ENCODE assay signal across 8 cellular contexts in genomic region chr17:58006563-58006923, GRCh38. TPM values are rescaled to one million over a fixed set of nuclear protein-coding genes. Genes with fewer than 3 reads are reported as not detected.
DNase-seq lines count a peak whose midpoint lies in the region; ATAC-seq and TF ChIP-seq lines count a peak whose summit lies in the region.

No MANE protein-coding gene starts in this region.

- H3K4me2 ChIP-seq in neural cell (ENCODE audit: low read length), result peak overlapping the region; percentile 88

- H3K9me2 ChIP-seq in neural cell (ENCODE audit: insufficient read depth, low read length), result no peaks in the 10 kb centered on the region

- peak overlapping the region; percentile 53 for H2AFZ ChIP-seq in neural cell (ENCODE audit: low read depth, low read length)

- no peaks in the 10 kb centered on the region for H3K27me3 ChIP-seq in HUES48 (ENCODE audit: control insufficient read depth, insufficient read depth, low read length)
- no peaks in the 10 kb centered on the region for H3K27me3 ChIP-seq in neural cell (ENCODE audit: insufficient read depth, low read depth, low read length)

- H3K27ac ChIP-seq in HUES48 (ENCODE audit: low read depth, low read length) (peak overlapping the region; percentile 96), neural cell (ENCODE audit: low read length) (peak overlapping the region; percentile 99)

- H3K9ac ChIP-seq in HUES48 (ENCODE audit: low read depth, low read length), result peak overlapping the region; percentile 100
- H3K9ac ChIP-seq in neural cell (ENCODE audit: low read length), result peak overlapping the region; percentile 100

- H4K20me1 ChIP-seq in neural cell (ENCODE audit: insufficient read depth), result peaks cover 6% of the 10 kb centered on the region

- H3K4me3 ChIP-seq in HUES48 (ENCODE audit: low read depth, low read length) (peak overlapping the region; percentile 97), fibroblast of pulmonary artery (replicated peaks; ENCODE audit: low read depth, low read length) (peak overlapping the region; percentile 88), neural cell (ENCODE audit: low read length) (peak overlapping the region; percentile 93)

- peaks cover 52% of the 10 kb centered on the region for H3K79me2 ChIP-seq in neural cell (replicated peaks; ENCODE audit: insufficient read depth, low read length)

- TF ChIP-seq CTCF in fibroblast of pulmonary artery (IDR thresholded peaks at IDR 0.05; ENCODE audit: low read length, missing control alignments) (no peak), neural cell (IDR thresholded peaks at IDR 0.05; ENCODE audit: poor library complexity, severe bottlenecking) (no peak)

- TF ChIP-seq RAD21 in neural cell (conservative IDR thresholded peaks at IDR 0.05), result no peak

- ATAC-seq in GM18498 (IDR thresholded peaks at IDR 0.05; ENCODE audit: unreplicated experiment), result peak; percentile 18

- no peak for TF ChIP-seq EP300 in neural cell (conservative IDR thresholded peaks at IDR 0.05; ENCODE audit: poor library complexity, severe bottlenecking)

- peaks cover 28% of the 10 kb centered on the region for H3K4me1 ChIP-seq in HUES48 (ENCODE audit: control insufficient read depth, insufficient read depth, low read length)

- no peaks in the 10 kb centered on the region for H3K9me3 ChIP-seq in HUES48 (ENCODE audit: control insufficient read depth, insufficient read depth, low read length)
- H3K9me3 ChIP-seq in neural cell (ENCODE audit: low read length), result no peaks in the 10 kb centered on the region

- H3F3A ChIP-seq in neural cell (ENCODE audit: insufficient read depth, low read length, poor library complexity, severe bottlenecking), result peaks cover 8% of the 10 kb centered on the region

- peak; percentile 19 to 39 for DNase-seq in activated T-helper 1 cell treated with anti-CD3 and anti-CD28 coated beads, Interleukin-2, amount 50 U/mL, for 16 hours (ENCODE audit: low read depth in 1 of 2, low spot score in 1 of 2)
- DNase-seq in fibroblast of pulmonary artery (ENCODE audit: low read depth) (peak; percentile 74), superior temporal gyrus (ENCODE audit: extremely low spot score) (peak; percentile 69), cortex of kidney (lab: John Stamatoyannopoulos, UW) (no peak)

- H3K36me3 ChIP-seq in HUES48 (ENCODE audit: control insufficient read depth, insufficient read depth, low read length) (peaks cover 45% of the 10 kb centered on the region), neural cell (ENCODE audit: insufficient read depth, low read length) (peaks cover 6% of the 10 kb centered on the region)

TF ChIP-seq in PFSK-1, 5 proteins besides CTCF, POLR2A, EP300 and RAD21:
- TF ChIP-seq FOXP2 (optimal IDR thresholded peaks at IDR 0.05; ENCODE audit: borderline replicate concordance, extremely low read depth, extremely low read length, insufficient read depth), result no peak
- TF ChIP-seq TAF1 (IDR thresholded peaks at IDR 0.05; ENCODE audit: borderline replicate concordance, insufficient read depth, low read length), result no peak
- TF ChIP-seq REST (IDR thresholded peaks at IDR 0.05; ENCODE audit: insufficient read depth in 1 of 2, low read depth in 2 of 2, low read length in 2 of 2), result 0 out of 4 replicates have a peak, but pooled peaks have one; percentile 27 to 42
- no peak for TF ChIP-seq POLR2AphosphoS5 (IDR thresholded peaks at IDR 0.05; ENCODE audit: low read depth, low read length)
- peak; percentile 90; the same call in 1 of the 2 replicates for TF ChIP-seq SIN3A (IDR thresholded peaks at IDR 0.05; ENCODE audit: borderline replicate concordance, insufficient read depth, low read length)

TF ChIP-seq in neural cell, 6 proteins besides CTCF, POLR2A, EP300 and RAD21:
- TF ChIP-seq MXI1 (conservative IDR thresholded peaks at IDR 0.05; ENCODE audit: poor library complexity, severe bottlenecking) (peak; percentile 96), SMC3 (conservative IDR thresholded peaks at IDR 0.05; ENCODE audit: poor library complexity) (peak; percentile 55), POLR2AphosphoS5 (IDR thresholded peaks at IDR 0.05) (no peak), EZH2 (IDR thresholded peaks at IDR 0.05; ENCODE audit: borderline replicate concordance, insufficient read depth, low read length, poor library complexity, severe bottlenecking) (no peak), REST (IDR thresholded peaks at IDR 0.05; ENCODE audit: borderline replicate concordance) (no peak), TAF1 (IDR thresholded peaks at IDR 0.05; ENCODE audit: low read depth) (no peak)
TF ChIP-seq in neural cell: peak in this region for 2.

RNA-seq across cellular contexts. Expression of gene SRSF1, which starts 0.5 kb away (rescaled TPM):
- 203 TPM for polyA plus RNA-seq in PFSK-1 (2012; ENCODE audit: insufficient read length, low read depth)
- 357 and 380 TPM in 2 replicates for polyA plus RNA-seq in neural cell
- polyA minus RNA-seq in neural cell, result 376 and 408 TPM in 2 replicates

RNA-seq across cellular contexts. Expression of gene VEZF1, which starts 18.5 kb away (rescaled TPM):
- polyA plus RNA-seq in PFSK-1 (2012; ENCODE audit: insufficient read length, low read depth), result 22.0 TPM
- polyA plus RNA-seq in neural cell, result 54.7 and 64.6 TPM in 2 replicates
- polyA minus RNA-seq in neural cell, result 144 and 163 TPM in 2 replicates

RNA-seq across cellular contexts. Expression of gene CUEDC1, which starts 51.3 kb away (rescaled TPM):
- 47.2 TPM for polyA plus RNA-seq in PFSK-1 (2012; ENCODE audit: insufficient read length, low read depth)
- 25.5 and 27.0 TPM in 2 replicates for polyA plus RNA-seq in neural cell
- polyA minus RNA-seq in neural cell, result 20.9 and 28.5 TPM in 2 replicates
